In genomic region chr9:121841771-121842611, GRCh38 we compare ENCODE assay signal across 19 cellular contexts.
DNase-seq lines count a peak whose midpoint lies in the region.
"Had no signal": no experiment of that assay in that cellular context is flagged by ENCODE, and none has a peak within 500 bp of the region (broad histone marks: within the 10 kb centered on the region; RNA-seq: fewer than 3 reads in every experiment).

No MANE protein-coding gene starts in this region.

- intact Hi-C loops in posterior vena cava (cut with DNase I) = no loop called here

- peak; percentile 43 for DNase-seq in Daoy (ENCODE audit: low read depth)
- peak; percentile 20 for DNase-seq in M059J (ENCODE audit: low read depth)
- DNase-seq in ecto neural progenitor cell (ENCODE audit: low spot score) = peak; percentile 12
- peak; percentile 35 for DNase-seq in posterior vena cava (ENCODE audit: low spot score)
- DNase-seq in kidney glomerular epithelial cell (lab: John Stamatoyannopoulos, UW) = no peak
- DNase-seq in NCI-H1930 (lab: John Stamatoyannopoulos, UW) = no peak
- DNase-seq in superior temporal gyrus (ENCODE audit: extremely low spot score) = no peak
- DNase-seq in HT-29 (ENCODE audit: low spot score) = no peak
- DNase-seq: activated effector memory CD4-positive, alpha-beta T cell treated with Interleukin-2 at 50 U/mL for 16 hours; DMS 273 treated with DMSO at 0.1 percent for 48 hours; gastrocnemius medialis; H7; MM.1S; NCI-H2081 treated with DMSO at 0.1 percent for 48 hours; NCI-H510A treated with DMSO at 0.1 percent for 48 hours; pancreas; SHP77 treated with DMSO at 0.1 percent for 48 hours; stimulated activated CD4-positive, alpha-beta T cell treated with anti-CD3 and anti-CD28 coated beads, Interleukin-4, amount 100 ng/mL, for 24 hours; T-helper 17 cell had no signal

Comparison
In these comparisons a context has a peak if more than half of its experiments do, and no peak if none do; other contexts are left out.
1. DNase-seq: peak in Daoy (single experiment), M059J (single experiment), ecto neural progenitor cell (single experiment) and posterior vena cava (single experiment); none in kidney glomerular epithelial cell (single experiment), NCI-H1930 (0 of 2), superior temporal gyrus (single experiment) and HT-29 (single experiment).